Comparison of ENCODE assay signal across 13 cellular contexts in the genomic region with DNA sequence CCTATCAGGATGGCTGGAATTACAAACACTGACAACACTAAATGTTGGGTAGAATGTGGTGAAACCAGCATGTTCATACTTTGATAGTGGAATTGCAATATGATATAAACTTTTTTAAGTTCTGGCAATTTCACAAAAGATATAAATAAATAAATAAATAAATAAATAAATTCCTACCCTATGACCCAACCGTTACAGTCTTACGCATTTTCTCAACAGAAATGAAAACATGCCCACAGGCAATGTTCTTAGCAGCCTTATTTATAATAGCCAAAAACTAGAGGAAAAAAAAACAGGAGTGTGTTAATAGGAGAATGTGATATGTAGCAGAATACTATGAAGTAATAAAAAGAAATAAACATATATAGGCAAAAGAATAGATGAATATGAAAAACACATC.
DNase-seq lines count a peak whose midpoint lies in the region; ATAC-seq and TF ChIP-seq lines count a peak whose summit lies in the region.
"Had no signal": no experiment of that assay in that cellular context is flagged by ENCODE, and none has a peak within 500 bp of the region (broad histone marks: within the 10 kb centered on the region; RNA-seq: fewer than 3 reads in every experiment).

No MANE protein-coding gene starts in this region.

- no peaks in the 10 kb centered on the region for H3K27me3 ChIP-seq in esophagus muscularis mucosa

- no peaks in the 10 kb centered on the region for H3K36me3 Mint-ChIP-seq in HFFc6 (ENCODE audit: low read depth)
- H3K36me3 Mint-ChIP-seq: CD8-positive, alpha-beta memory T cell had no signal

- DNase-seq in HFFc6 (no peak), brain pericyte (ENCODE audit: low read depth, low spot score) (peak; percentile 7), fibroblast of villous mesenchyme (ENCODE audit: low read depth) (peak; percentile 73), renal cortical epithelial cell (ENCODE audit: low read depth) (peak; percentile 10), esophagus muscularis mucosa (ENCODE audit: extremely low spot score) (no peak)
- DNase-seq in stimulated activated naive CD8-positive, alpha-beta T cell treated with anti-CD3 and anti-CD28 coated beads, Interleukin-15, amount 100 ng/mL, for 72 hours, result no peak
- DNase-seq: Caco-2; CD8-positive, alpha-beta memory T cell; DND-41; HCEC 1CT had no signal

- no peak overlapping the region; the same call in 1 of the 2 replicates for H3K27ac Mint-ChIP-seq in HFFc6
- no peak overlapping the region for H3K27ac Mint-ChIP-seq in stimulated activated naive CD8-positive, alpha-beta T cell treated with anti-CD3 and anti-CD28 coated beads, Interleukin-15, amount 100 ng/mL, for 72 hours
- H3K27ac Mint-ChIP-seq: CD8-positive, alpha-beta memory T cell had no signal

- intact Hi-C loops in esophagus muscularis mucosa (cut with DNase I), result no loop called here

- no peaks in the 10 kb centered on the region for H3K36me3 ChIP-seq in esophagus muscularis mucosa

- peaks cover 49% of the 10 kb centered on the region for H3K4me1 Mint-ChIP-seq in HFFc6 (ENCODE audit: low read depth)
- H3K4me1 Mint-ChIP-seq in stimulated activated naive CD8-positive, alpha-beta T cell treated with anti-CD3 and anti-CD28 coated beads, Interleukin-15, amount 100 ng/mL, for 72 hours, result no peaks in the 10 kb centered on the region
- H3K4me1 Mint-ChIP-seq: CD8-positive, alpha-beta memory T cell had no signal

- no peak overlapping the region for H3K27ac ChIP-seq in esophagus muscularis mucosa (replicated peaks in 1 of 4)
- H3K27ac ChIP-seq: A549, HL-60 had no signal

- TF ChIP-seq CTCF in HFFc6 (IDR thresholded peaks at IDR 0.05), result no peak
- TF ChIP-seq CTCF in fibroblast of villous mesenchyme (IDR thresholded peaks at IDR 0.05; ENCODE audit: insufficient read depth, low read depth, low read length), result no peak
- no peak for TF ChIP-seq CTCF in esophagus muscularis mucosa (IDR thresholded peaks at IDR 0.05)

- ATAC-seq in stimulated activated naive CD8-positive, alpha-beta T cell treated with anti-CD3 and anti-CD28 coated beads, Interleukin-15, amount 100 ng/mL, for 72 hours, result no peak
- no peak for ATAC-seq in GM21619 (IDR thresholded peaks at IDR 0.05; ENCODE audit: unreplicated experiment)
- ATAC-seq: A549 had no signal

- H3K9me3 ChIP-seq in esophagus muscularis mucosa, result no peaks in the 10 kb centered on the region
- H3K9me3 ChIP-seq: A549, Caco-2 had no signal

- H3K4me3 ChIP-seq in fibroblast of villous mesenchyme (ENCODE audit: low read depth, low read length) (no peak overlapping the region), esophagus muscularis mucosa (no peak overlapping the region)
- H3K4me3 ChIP-seq: A549 had no signal

- no peak for TF ChIP-seq POLR2A in esophagus muscularis mucosa (IDR thresholded peaks at IDR 0.05; ENCODE audit: low read depth)

- H3K4me1 ChIP-seq in esophagus muscularis mucosa, result no peaks in the 10 kb centered on the region
- H3K4me1 ChIP-seq: A549, Caco-2 had no signal

- 88% methylated on average over 2 of the region's 2 CpGs for WGBS in esophagus muscularis mucosa

- H3K27me3 Mint-ChIP-seq in HFFc6 (ENCODE audit: insufficient read depth), result peaks cover 1% of the 10 kb centered on the region; the same call in 1 of the 2 replicates
- no peaks in the 10 kb centered on the region for H3K27me3 Mint-ChIP-seq in stimulated activated naive CD8-positive, alpha-beta T cell treated with anti-CD3 and anti-CD28 coated beads, Interleukin-15, amount 100 ng/mL, for 72 hours
- H3K27me3 Mint-ChIP-seq: CD8-positive, alpha-beta memory T cell had no signal

- no peak for TF ChIP-seq EP300 in esophagus muscularis mucosa (IDR thresholded peaks at IDR 0.05)

- no peaks in the 10 kb centered on the region for H3K9me3 Mint-ChIP-seq in HFFc6
- H3K9me3 Mint-ChIP-seq in stimulated activated naive CD8-positive, alpha-beta T cell treated with anti-CD3 and anti-CD28 coated beads, Interleukin-15, amount 100 ng/mL, for 72 hours, result no peaks in the 10 kb centered on the region
- H3K9me3 Mint-ChIP-seq: CD8-positive, alpha-beta memory T cell had no signal

- H3K4me3 Mint-ChIP-seq in HFFc6, result peak overlapping the region; percentile 48; the same call in 1 of the 2 replicates
- H3K4me3 Mint-ChIP-seq in stimulated activated naive CD8-positive, alpha-beta T cell treated with anti-CD3 and anti-CD28 coated beads, Interleukin-15, amount 100 ng/mL, for 72 hours, result no peak overlapping the region
- H3K4me3 Mint-ChIP-seq: CD8-positive, alpha-beta memory T cell had no signal

Comparison
In these comparisons a context has a peak if more than half of its experiments do, and no peak if none do; other contexts are left out.
1. DNase-seq: peak in brain pericyte (single experiment), fibroblast of villous mesenchyme (single experiment) and renal cortical epithelial cell (single experiment); none in HFFc6 (single experiment), esophagus muscularis mucosa (single experiment) and stimulated activated naive CD8-positive, alpha-beta T cell treated with anti-CD3 and anti-CD28 coated beads, Interleukin-15, amount 100 ng/mL, for 72 hours (0 of 2).